Comparison of ENCODE assay signal across 9 cellular contexts in genomic region chr7:44998153-44998871, GRCh38. TPM values are rescaled to one million over a fixed set of nuclear protein-coding genes. Genes with fewer than 3 reads are reported as not detected.
A peak's percentile ranks its signal among the peaks of the same experiment; 100 is the strongest.
DNase-seq lines count a peak whose midpoint lies in the region; ATAC-seq and TF ChIP-seq lines count a peak whose summit lies in the region.
"Had no signal": no experiment of that assay in that cellular context is flagged by ENCODE, and none has a peak within 500 bp of the region (broad histone marks: within the 10 kb centered on the region; RNA-seq: fewer than 3 reads in every experiment).

No MANE protein-coding gene starts in this region.

- H3K27ac Mint-ChIP-seq in endodermal cell: no peak overlapping the region

- H3F3A ChIP-seq in PC-3 (ENCODE audit: low read length, unreplicated experiment): no peaks in the 10 kb centered on the region

- H3K36me3 ChIP-seq in PC-3 (ENCODE audit: low read depth, low read length) (no peaks in the 10 kb centered on the region; the same call in 1 of the 2 replicates), endodermal cell (ENCODE audit: control insufficient read depth, insufficient read depth, low read length) (peaks cover 3% of the 10 kb centered on the region), spleen (peaks cover 0 to 6% (median 0%) of the 10 kb centered on the region in 6 donors)

- BruUV-seq in PC-3 (replicated peaks; lab: Mats Ljungman, UMichigan): no TSS peak

- H3K27me3 ChIP-seq in PC-3 (ENCODE audit: low read length) (no peaks in the 10 kb centered on the region), endodermal cell (ENCODE audit: control insufficient read depth, insufficient read depth, low read length, poor library complexity, severe bottlenecking) (no peaks in the 10 kb centered on the region), spleen (replicated peaks in 1 of 7) (no peaks in the 10 kb centered on the region)

- no peak for ATAC-seq in PC-3

- H2AFZ ChIP-seq in PC-3 (ENCODE audit: low read length): peak overlapping the region; percentile 99

- H3K4me3 ChIP-seq in PC-3 (ENCODE audit: low read length) (peak overlapping the region; percentile 94), endodermal cell (ENCODE audit: low read length) (peak overlapping the region; percentile 87), spleen (peak overlapping the region in 5 of 8 donors; percentile 43 to 84 (median 72))

- H3K4me1 ChIP-seq in PC-3 (ENCODE audit: insufficient read depth, low read length) (peaks cover 23% of the 10 kb centered on the region), endodermal cell (ENCODE audit: control insufficient read depth, insufficient read depth, low read length) (no peaks in the 10 kb centered on the region), spleen (peaks cover 15 to 70% (median 48%) of the 10 kb centered on the region in 6 donors)

- intact Hi-C loops in PC-3 (cut with micrococcal nuclease): loop anchor here (5.0 kb wide), 1 partner anchor 141 kb away; no protein-coding TSS in a partner anchor
- intact Hi-C loops in spleen (cut with DNase I; ENCODE audit: low total_unique reads): no loop called here

- CTCF ChIA-PET in PC-3 (lab: Charles Lee): interaction anchor here (1.4 to 1.5 kb wide), 2 partner anchors 12 to 25 kb away, joined by 14 to 15 read pairs; no protein-coding TSS in a partner anchor

- H3K79me2 ChIP-seq in PC-3 (ENCODE audit: low read length): peaks cover 30% of the 10 kb centered on the region

- peak overlapping the region; percentile 93 for H3K4me2 ChIP-seq in PC-3 (ENCODE audit: low read length)

- no peaks in the 10 kb centered on the region for H3K9me3 Mint-ChIP-seq in endodermal cell

- POLR2A ChIA-PET in PC-3 (lab: Charles Lee; ENCODE audit: unreplicated experiment): no interaction called here

- H3K4me3 Mint-ChIP-seq in endodermal cell: peak overlapping the region; percentile 88

- DNase-seq in SKM-1 (lab: John Stamatoyannopoulos, UW; ENCODE audit: unreplicated experiment) (peak; percentile 15), SKM-1 treated with dmso at 0.1 percent for 144 hours (lab: John Stamatoyannopoulos, UW; ENCODE audit: unreplicated experiment) (no peak), PC-3 (no peak), endodermal cell (no peak), spleen (no peak), GM19240 (ENCODE audit: insufficient read length, low spot score) (no peak), occipital lobe (lab: John Stamatoyannopoulos, UW) (no peak)
- DNase-seq in stimulated activated CD4-positive, alpha-beta T cell treated with anti-CD3 and anti-CD28 coated beads, Interleukin-1b, Interleukin-23, amount 100 ng/mL, for 48 hours: no peak
- DNase-seq: NCI-H187 had no signal

- no peaks in the 10 kb centered on the region for H3K9me2 ChIP-seq in PC-3 (replicated peaks; ENCODE audit: low read length)

- H3K9ac ChIP-seq in PC-3 (ENCODE audit: low read length): peak overlapping the region; percentile 78; the same call in 1 of the 2 replicates
- H3K9ac ChIP-seq in endodermal cell (ENCODE audit: extremely low read depth, low read length, poor library complexity, severe bottlenecking): no peak overlapping the region

- no peaks in the 10 kb centered on the region for H3K36me3 Mint-ChIP-seq in endodermal cell (ENCODE audit: low read depth)

- TF ChIP-seq POLR2A in spleen (IDR thresholded peaks at IDR 0.05): no peak

- H3K27ac ChIP-seq in PC-3 (ENCODE audit: low read length) (no peak overlapping the region), endodermal cell (ENCODE audit: low read depth, low read length) (no peak overlapping the region), spleen (peak overlapping the region; percentile 77 to 96 (median 88))

- WGBS in endodermal cell (ENCODE audit: insufficient coverage in 1 of 2, insufficient read length in 1 of 2), 2 experiments: 93 to 96% methylated on average over 4 of the region's 4 CpGs
- WGBS in spleen, 5 donors: 88 to 95% (median 91%) methylated on average over 4 of the region's 4 CpGs

- H4K20me1 ChIP-seq in PC-3 (ENCODE audit: low read length): no peaks in the 10 kb centered on the region

- no peaks in the 10 kb centered on the region for H3K9me3 ChIP-seq in PC-3 (ENCODE audit: low read length)
- no peaks in the 10 kb centered on the region for H3K9me3 ChIP-seq in endodermal cell (ENCODE audit: control insufficient read depth, low read length)
- H3K9me3 ChIP-seq in spleen: no peaks in the 10 kb centered on the region

- TF ChIP-seq CTCF in PC-3 (conservative IDR thresholded peaks at IDR 0.05; ENCODE audit: low read depth, low read length) (no peak), endodermal cell (conservative IDR thresholded peaks at IDR 0.05) (no peak), spleen (IDR thresholded peaks at IDR 0.05 in 8 of 11, conservative IDR thresholded peaks at IDR 0.05 in 3 of 11) (no peak)

- H3K4me1 Mint-ChIP-seq in endodermal cell: peaks cover 18% of the 10 kb centered on the region

- no peaks in the 10 kb centered on the region for H3K27me3 Mint-ChIP-seq in endodermal cell (ENCODE audit: insufficient read depth)

RNA-seq across cellular contexts. Expression of gene CCM2, which starts 1.7 kb away (rescaled TPM):
- 56.6 and 61.5 TPM in 2 replicates for total RNA-seq in PC-3 (2014; rRNA removed)
- total RNA-seq in endodermal cell: 10 to 100 TPM; 37.4 to 38.1 TPM
- polyA plus RNA-seq in endodermal cell (2013, experiment 1 of 2): 36.7 TPM
- 40.5 TPM for polyA plus RNA-seq in endodermal cell (2013, experiment 2 of 2)
- total RNA-seq in spleen: 10 to 100 TPM; 67.8 to 94.2 (median 80.9) TPM
- polyA plus RNA-seq in spleen: 100 to 1,000 TPM in 2 of 3 donors, 10 to 100 TPM in 1; 80.8 to 108 (median 107) TPM
- 23.4 TPM for total RNA-seq in occipital lobe

RNA-seq across cellular contexts. Expression of gene MYO1G, which starts 19.5 kb away (rescaled TPM):
- total RNA-seq in PC-3 (2014; rRNA removed) (0.11 and 0.17 TPM in 2 replicates), endodermal cell (under 1 TPM; 0.11 to 0.33 TPM), spleen (10 to 100 TPM; 36.4 to 68.6 (median 62.1) TPM), occipital lobe (0.47 TPM)
- polyA plus RNA-seq in endodermal cell (2013, experiment 1 of 2): 0.07 TPM
- polyA plus RNA-seq in endodermal cell (2013, experiment 2 of 2): 0.12 TPM
- polyA plus RNA-seq in spleen: 10 to 100 TPM; 27.9 to 61.1 (median 45.6) TPM

Comparison
In these comparisons a context has a peak if more than half of its experiments do, and no peak if none do; other contexts are left out.
1. H3K27ac ChIP-seq: peak in spleen (8 of 8); none in PC-3 (single experiment) and endodermal cell (single experiment).
2. RNA of gene MYO1G, which starts 19.5 kb away (total RNA-seq): 36.4 to 68.6 TPM in spleen; 0.47 TPM in occipital lobe (single experiment), 0.11 to 0.33 TPM in endodermal cell and 0.11 to 0.17 TPM in PC-3; every median in the first group is over 10 times any median in the second.
3. Peak in every context shown above with its lines, with median percentiles within 50 percentile points of each other: H3K4me3 ChIP-seq.